Comparison of ENCODE assay signal across 1 cellular context in genomic region chr16:11147033-11147848, GRCh38.
A peak's percentile ranks its signal among the peaks of the same experiment; 100 is the strongest.
TF ChIP-seq lines count a peak whose summit lies in the region.

No MANE protein-coding gene starts in this region.

TF ChIP-seq in HepG2, 621 proteins besides CTCF, POLR2A, EP300 and RAD21 (continued from another document):
- peak; percentile 71 to 74 for TF ChIP-seq MAFK (conservative IDR thresholded peaks at IDR 0.05 in 1 of 2, IDR thresholded peaks at IDR 0.05 in 1 of 2; ENCODE audit: low read length in 2 of 2)
